26 cellular contexts compared by ENCODE assay signal in the genomic region with DNA sequence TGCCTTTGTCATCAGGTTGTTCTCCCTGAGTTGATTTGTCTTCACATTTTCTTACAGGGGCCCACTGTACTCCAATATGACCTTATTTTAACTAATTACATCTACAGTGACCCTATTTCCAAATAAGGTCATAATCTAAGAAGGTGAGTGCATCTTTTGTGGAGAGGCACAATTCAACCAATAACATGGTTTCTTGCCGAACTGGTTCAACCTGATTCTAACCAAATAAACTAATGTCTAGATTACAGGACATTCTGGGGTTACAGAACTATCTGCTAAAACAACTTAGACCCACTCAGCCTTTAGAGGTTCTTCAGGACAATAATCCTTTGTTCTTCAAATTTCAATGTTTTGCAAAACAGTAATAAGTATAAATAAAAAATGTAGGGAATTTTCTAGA.
"Had no signal": no experiment of that assay in that cellular context is flagged by ENCODE, and none has a peak within 500 bp of the region (broad histone marks: within the 10 kb centered on the region; RNA-seq: fewer than 3 reads in every experiment).

No MANE protein-coding gene starts in this region.

- H3K36me3 Mint-ChIP-seq: activated naive CD8-positive, alpha-beta T cell treated with anti-CD3 and anti-CD28 coated beads, Interleukin-2, amount 10 ng/mL, durations not matched to agents 7 days and 5 days; brain; stimulated activated naive B cell treated with anti-CD40 and anti-IgM and Interleukin-4, amounts not matched to agents 10 μg/mL and 1 μg/mL and 100 μg/mL, for 72 hours had no signal

- H3K27ac Mint-ChIP-seq: activated naive CD4-positive, alpha-beta T cell treated with anti-CD3 and anti-CD28 coated beads for 36 hours; activated naive CD8-positive, alpha-beta T cell treated with anti-CD3 and anti-CD28 coated beads, Interleukin-2, amount 10 ng/mL, durations not matched to agents 7 days and 5 days; activated T-helper 1 cell treated with anti-CD3 and anti-CD28 coated beads, Interleukin-12 subunit alpha, Interleukin-12 subunit beta, Interleukin-2, Interleukin-4 antibody, amounts not matched to agents 30 ng/mL and 10 ng/mL and 1 ng/mL, durations not matched to agents 14 hours and 24 hours and 36 hours; brain; effector memory CD8-positive, alpha-beta T cell; nephron; stimulated activated naive B cell treated with anti-CD40 and anti-IgM and Interleukin-4, amounts not matched to agents 10 μg/mL and 1 μg/mL and 100 μg/mL, for 72 hours had no signal

- H3K27me3 Mint-ChIP-seq: activated naive CD8-positive, alpha-beta T cell treated with anti-CD3 and anti-CD28 coated beads, Interleukin-2, amount 10 ng/mL, durations not matched to agents 7 days and 5 days; brain; effector memory CD8-positive, alpha-beta T cell; stimulated activated naive B cell treated with anti-CD40 and anti-IgM and Interleukin-4, amounts not matched to agents 10 μg/mL and 1 μg/mL and 100 μg/mL, for 72 hours had no signal

- ATAC-seq: effector memory CD8-positive, alpha-beta T cell; gastroesophageal sphincter; left colon; right cardiac atrium; stimulated activated naive B cell treated with anti-CD40 and anti-IgM and Interleukin-4, amounts not matched to agents 10 μg/mL and 1 μg/mL and 100 μg/mL, for 72 hours; upper lobe of right lung had no signal

- H3K4me3 Mint-ChIP-seq: activated naive CD4-positive, alpha-beta T cell treated with anti-CD3 and anti-CD28 coated beads for 36 hours; activated naive CD8-positive, alpha-beta T cell treated with anti-CD3 and anti-CD28 coated beads, Interleukin-2, amount 10 ng/mL, durations not matched to agents 7 days and 5 days; activated T-helper 1 cell treated with anti-CD3 and anti-CD28 coated beads, Interleukin-12 subunit alpha, Interleukin-12 subunit beta, Interleukin-2, Interleukin-4 antibody, amounts not matched to agents 30 ng/mL and 10 ng/mL and 1 ng/mL, durations not matched to agents 14 hours and 24 hours and 36 hours; brain; effector memory CD8-positive, alpha-beta T cell; nephron; stimulated activated naive B cell treated with anti-CD40 and anti-IgM and Interleukin-4, amounts not matched to agents 10 μg/mL and 1 μg/mL and 100 μg/mL, for 72 hours had no signal

- FAIRE-seq: kidney had no signal

- H3K27ac ChIP-seq: ascending aorta, gastroesophageal sphincter, hepatocyte, stomach, tibial artery, upper lobe of right lung had no signal

- H3K4me3 ChIP-seq: ascending aorta, gastroesophageal sphincter, hepatocyte, stomach, tibial artery, upper lobe of right lung had no signal

- H3K4me1 Mint-ChIP-seq: activated naive CD8-positive, alpha-beta T cell treated with anti-CD3 and anti-CD28 coated beads, Interleukin-2, amount 10 ng/mL, durations not matched to agents 7 days and 5 days; brain; nephron; stimulated activated naive B cell treated with anti-CD40 and anti-IgM and Interleukin-4, amounts not matched to agents 10 μg/mL and 1 μg/mL and 100 μg/mL, for 72 hours had no signal

- H3K27me3 ChIP-seq: ascending aorta, gastroesophageal sphincter, hepatocyte, stomach, tibial artery, upper lobe of right lung had no signal

- DNase-seq: activated CD4-positive, alpha-beta T cell treated with anti-CD3 and anti-CD28 coated beads for 48 hours; activated CD4-positive, alpha-beta T cell treated with anti-CD3 and anti-CD28 coated beads, Interleukin-2, amount 50 U/mL, for 48 hours; activated CD8-positive, alpha-beta memory T cell treated with anti-CD3 and anti-CD28 coated beads for 24 hours; activated effector memory CD4-positive, alpha-beta T cell treated with anti-CD3 and anti-CD28 coated beads, Interleukin-2, amount 50 U/mL, for 16 hours; activated naive CD4-positive, alpha-beta T cell treated with anti-CD3 and anti-CD28 coated beads for 36 hours; activated naive CD8-positive, alpha-beta T cell treated with anti-CD3 and anti-CD28 coated beads, Interleukin-2, amount 10 ng/mL, durations not matched to agents 7 days and 5 days; activated T-cell treated with anti-CD3 and anti-CD28 coated beads, Interleukin-2, amount 50 U/mL, for 1 hour; cortex of kidney; effector memory CD8-positive, alpha-beta T cell; kidney; left colon; mammary epithelial cell; posterior cingulate gyrus; right cardiac atrium; stimulated activated CD4-positive, alpha-beta T cell treated with anti-CD3 and anti-CD28 coated beads, Interleukin-15, amount 100 ng/mL, for 24 hours; stimulated activated CD4-positive, alpha-beta T cell treated with anti-CD3 and anti-CD28 coated beads, Interleukin-2, amount 100 ng/mL, for 24 hours; stimulated activated naive B cell treated with anti-CD40 and anti-IgM and Interleukin-4, amounts not matched to agents 10 μg/mL and 1 μg/mL and 100 μg/mL, for 72 hours; stomach; tibial artery; upper lobe of right lung had no signal

- H3K36me3 ChIP-seq: ascending aorta, gastroesophageal sphincter, stomach, tibial artery, upper lobe of right lung had no signal

- H3K9me3 ChIP-seq: ascending aorta, gastroesophageal sphincter, stomach, tibial artery had no signal
